13 cellular contexts compared by ENCODE assay signal in genomic region chr16:49280861-49281331, GRCh38. TPM values are rescaled to one million over a fixed set of nuclear protein-coding genes. Genes with fewer than 3 reads are reported as not detected.
DNase-seq lines count a peak whose midpoint lies in the region; ATAC-seq and TF ChIP-seq lines count a peak whose summit lies in the region.
"Had no signal": no experiment of that assay in that cellular context is flagged by ENCODE, and none has a peak within 500 bp of the region (broad histone marks: within the 10 kb centered on the region; RNA-seq: fewer than 3 reads in every experiment).

No MANE protein-coding gene starts in this region.

- H3K4me1 Mint-ChIP-seq in T-cell (peaks cover 18 to 31% (median 21%) of the 10 kb centered on the region in 3 donors), type B pancreatic cell (ENCODE audit: unreplicated experiment) (peaks cover 4% of the 10 kb centered on the region)

- H3K36me3 ChIP-seq in right atrium auricular region (no peaks in the 10 kb centered on the region), mesodermal cell (ENCODE audit: control insufficient read depth, insufficient read depth, low read length) (no peaks in the 10 kb centered on the region)

- peaks cover 52 to 53% of the 10 kb centered on the region in 2 donors for H3K27me3 ChIP-seq in right atrium auricular region

- CTCF ChIA-PET in T-cell (lab: Charles Lee), result no interaction called here

- no peaks in the 10 kb centered on the region for H3K36me3 Mint-ChIP-seq in T-cell
- no peaks in the 10 kb centered on the region for H3K36me3 Mint-ChIP-seq in type B pancreatic cell

- 2 to 3% methylated on average over 24 to 28 of the region's 32 CpGs for WGBS in mesodermal cell (ENCODE audit: insufficient coverage in 2 of 2), 2 experiments

- H3K27me3 Mint-ChIP-seq in T-cell (peaks cover 54 to 80% of the 10 kb centered on the region in 2 donors), type B pancreatic cell (peaks cover 88% of the 10 kb centered on the region)

- POLR2A ChIA-PET in T-cell (lab: Charles Lee), result no interaction called here

- peak overlapping the region in 1 of 2 donors; percentile 27 for H3K27ac Mint-ChIP-seq in T-cell
- H3K27ac Mint-ChIP-seq in type B pancreatic cell, result no peak overlapping the region

- H3K4me1 ChIP-seq in right atrium auricular region, result peaks cover 0 to 56% of the 10 kb centered on the region in 2 donors
- peaks cover 23% of the 10 kb centered on the region for H3K4me1 ChIP-seq in mesodermal cell (ENCODE audit: control insufficient read depth, insufficient read depth, low read length, poor library complexity, severe bottlenecking)

- ATAC-seq in left cardiac atrium, result no peak
- no peak for ATAC-seq in T-cell (replicated peaks in 1 of 4)
- no peak for ATAC-seq in HG02798 (IDR thresholded peaks at IDR 0.05; ENCODE audit: poor library complexity, unreplicated experiment)

- H3K27ac ChIP-seq in right atrium auricular region, result no peak overlapping the region
- no peak overlapping the region for H3K27ac ChIP-seq in mesodermal cell (ENCODE audit: low read depth, low read length, severe bottlenecking)
- H3K27ac ChIP-seq: parathyroid adenoma had no signal

- H3K4me3 ChIP-seq in right atrium auricular region (peak overlapping the region; percentile 6 to 51), mesodermal cell (ENCODE audit: extremely low read depth, insufficient read depth, low read length, poor library complexity, severe bottlenecking) (peak overlapping the region; percentile 18)

- no peak for TF ChIP-seq CTCF in right atrium auricular region (IDR thresholded peaks at IDR 0.05)
- TF ChIP-seq CTCF in type B pancreatic cell (conservative IDR thresholded peaks at IDR 0.05), result no peak

- H3K4me3 Mint-ChIP-seq in T-cell (peak overlapping the region; percentile 39 to 59 (median 49)), type B pancreatic cell (peak overlapping the region; percentile 81)

- H3K9me3 Mint-ChIP-seq in T-cell, result no peaks in the 10 kb centered on the region
- H3K9me3 Mint-ChIP-seq in type B pancreatic cell, result no peaks in the 10 kb centered on the region

- DNase-seq in right atrium auricular region (ENCODE audit: low spot score) (no peak), left cardiac atrium (no peak), T-cell (no peak), type B pancreatic cell (ENCODE audit: extremely low spot score, unreplicated experiment) (no peak), NCI-H510A (lab: John Stamatoyannopoulos, UW) (no peak), NCI-H1694 (lab: John Stamatoyannopoulos, UW) (no peak)
- DNase-seq: activated CD4-positive, CD25-positive, alpha-beta regulatory T cell treated with anti-CD3 and anti-CD28 coated beads, Interleukin-2, amount 50 U/mL, for 72 hours; activated effector memory CD4-positive, alpha-beta T cell treated with Interleukin-2 at 50 U/mL for 16 hours; NCI-H2081 treated with DMSO at 0.1 percent for 48 hours; stimulated activated CD4-positive, alpha-beta T cell treated with anti-CD3 and anti-CD28 coated beads, Interleukin-4, amount 100 ng/mL, for 4 hours had no signal

- H3K9me3 ChIP-seq in right atrium auricular region, result no peaks in the 10 kb centered on the region
- H3K9me3 ChIP-seq in mesodermal cell (ENCODE audit: control insufficient read depth, low read length), result no peaks in the 10 kb centered on the region

- intact Hi-C loops in left cardiac atrium (cut with DNase I), result no loop called here

RNA-seq across cellular contexts. Expression of gene CBLN1, which starts 0.7 kb away (rescaled TPM):
- 1 to 10 TPM in 1 of 2 donors, under 1 TPM in 1; 0.98 to 1.9 TPM for total RNA-seq in right atrium auricular region
- 1 to 10 TPM in 1 of 2 donors, under 1 TPM in 1; 0.89 to 1.9 TPM for total RNA-seq in left cardiac atrium
- not detected for total RNA-seq in T-cell
- polyA plus RNA-seq in mesodermal cell (2013, experiment 1 of 2), result 6.6 TPM
- polyA plus RNA-seq in mesodermal cell (2013, experiment 2 of 2), result 7.4 TPM
- 5.8 and 11.3 TPM in 2 replicates for total RNA-seq in type B pancreatic cell (ENCODE audit: low replicate concordance)
